In genomic region chr2:64456298-64456697, GRCh38 we compare ENCODE assay signal across 24 cellular contexts. TPM values are rescaled to one million over a fixed set of nuclear protein-coding genes. Genes with fewer than 3 reads are reported as not detected.
DNase-seq lines count a peak whose midpoint lies in the region; ATAC-seq and TF ChIP-seq lines count a peak whose summit lies in the region.
"Had no signal": no experiment of that assay in that cellular context is flagged by ENCODE, and none has a peak within 500 bp of the region (broad histone marks: within the 10 kb centered on the region; RNA-seq: fewer than 3 reads in every experiment).

No MANE protein-coding gene starts in this region.

- peaks cover 27% of the 10 kb centered on the region for H3K27me3 Mint-ChIP-seq in endodermal cell (ENCODE audit: insufficient read depth)
- H3K27me3 Mint-ChIP-seq in nephron progenitor cell (ENCODE audit: low read depth, poor library complexity): peaks cover 4% of the 10 kb centered on the region

- H3K36me3 Mint-ChIP-seq in endodermal cell (ENCODE audit: low read depth) (peaks cover 26% of the 10 kb centered on the region), nephron progenitor cell (ENCODE audit: low read depth) (peaks cover 39% of the 10 kb centered on the region)

- H3K4me1 Mint-ChIP-seq in endodermal cell (peaks cover 40% of the 10 kb centered on the region), nephron progenitor cell (peaks cover 53% of the 10 kb centered on the region)

- TF ChIP-seq CTCF in endodermal cell (conservative IDR thresholded peaks at IDR 0.05) (no peak), nephron progenitor cell (IDR thresholded peaks at IDR 0.05) (no peak)

- H3K4me3 Mint-ChIP-seq in endodermal cell (peak overlapping the region; percentile 74), nephron progenitor cell (peak overlapping the region; percentile 96)
- H3K4me3 Mint-ChIP-seq: activated CD4-positive, alpha-beta T cell treated with anti-CD3 and anti-CD28 coated beads, Interleukin-2, amount 10 ng/mL, durations not matched to agents 24 days and 14 days had no signal

- DNase-seq in left ventricle myocardium superior (peak; percentile 40), cardiac septum (ENCODE audit: low spot score) (no peak), endodermal cell (no peak), nephron progenitor cell (no peak), NCI-H748 treated with DMSO at 0.1 percent for 48 hours (lab: John Stamatoyannopoulos, UW) (no peak), NCI-H1436 (lab: John Stamatoyannopoulos, UW) (no peak), NCI-H128 (lab: John Stamatoyannopoulos, UW; ENCODE audit: unreplicated experiment) (no peak)
- DNase-seq in activated naive CD4-positive, alpha-beta T cell (lab: John Stamatoyannopoulos, UW): no peak
- DNase-seq: activated CD4-positive, alpha-beta T cell treated with anti-CD3 and anti-CD28 coated beads, Interleukin-2, amount 10 ng/mL, durations not matched to agents 24 days and 14 days; activated gamma-delta T cell treated with Interleukin-2 at 50 U/mL for 16 hours; activated T-cell treated with anti-CD3 and anti-CD28 coated beads, Interleukin-2, amount 50 U/mL, for 4 hours; Calu3; effector memory CD4-positive, alpha-beta T cell; mesendoderm; NCI-H146; NCI-H2171; NCI-H524 treated with DMSO at 0.1 percent for 48 hours; SIG-M5; small intestine; WERI-Rb-1 had no signal

- H3K27ac ChIP-seq in endodermal cell (ENCODE audit: low read depth, low read length): no peak overlapping the region
- H3K27ac ChIP-seq: A549, WERI-Rb-1 had no signal

- H3K27ac Mint-ChIP-seq in endodermal cell (no peak overlapping the region), nephron progenitor cell (no peak overlapping the region)
- H3K27ac Mint-ChIP-seq: activated CD4-positive, alpha-beta T cell treated with anti-CD3 and anti-CD28 coated beads, Interleukin-2, amount 10 ng/mL, durations not matched to agents 24 days and 14 days; stimulated activated naive CD8-positive, alpha-beta T cell treated with anti-CD3 and anti-CD28 coated beads, Interleukin-15, Interleukin-2, amounts not matched to agents 100 ng/mL and 50 ng/mL, for 24 hours had no signal

- no peak overlapping the region for H3K4me3 ChIP-seq in endodermal cell (ENCODE audit: low read length)
- H3K4me3 ChIP-seq: A549, thoracic aorta had no signal

- no peaks in the 10 kb centered on the region for H3K9me3 ChIP-seq in endodermal cell (ENCODE audit: control insufficient read depth, low read length)
- H3K9me3 ChIP-seq: A549, heart left ventricle, thoracic aorta had no signal

- no peak for ATAC-seq in left ventricle myocardium superior
- ATAC-seq: A549; activated T-cell treated with anti-CD3 and anti-CD28 coated beads, Interleukin-2, amount 50 U/mL, for 4 hours had no signal

- no peak overlapping the region for H3K9ac ChIP-seq in endodermal cell (ENCODE audit: extremely low read depth, low read length, poor library complexity, severe bottlenecking)

- peaks cover 15% of the 10 kb centered on the region for H3K4me1 ChIP-seq in endodermal cell (ENCODE audit: control insufficient read depth, insufficient read depth, low read length)

- intact Hi-C loops in left ventricle myocardium superior (cut with micrococcal nuclease) (no loop called here), cardiac septum (cut with DNase I) (no loop called here)

- H3K27me3 ChIP-seq in endodermal cell (ENCODE audit: control insufficient read depth, insufficient read depth, low read length, poor library complexity, severe bottlenecking): peaks cover 20% of the 10 kb centered on the region

- 95 to 100% methylated on average over 2 to 6 of the region's 6 CpGs for WGBS in endodermal cell (ENCODE audit: insufficient coverage in 1 of 2, insufficient read length in 1 of 2), 2 experiments

- peaks cover 31% of the 10 kb centered on the region for H3K36me3 ChIP-seq in endodermal cell (ENCODE audit: control insufficient read depth, insufficient read depth, low read length)

- H3K9me3 Mint-ChIP-seq in endodermal cell (no peaks in the 10 kb centered on the region), nephron progenitor cell (no peaks in the 10 kb centered on the region)
- H3K9me3 Mint-ChIP-seq: activated CD4-positive, alpha-beta T cell treated with anti-CD3 and anti-CD28 coated beads, Interleukin-2, amount 10 ng/mL, durations not matched to agents 24 days and 14 days; activated T-cell treated with anti-CD3 and anti-CD28 coated beads, Interleukin-2, amount 50 U/mL, for 4 hours; stimulated activated naive CD8-positive, alpha-beta T cell treated with anti-CD3 and anti-CD28 coated beads, Interleukin-15, Interleukin-2, amounts not matched to agents 100 ng/mL and 50 ng/mL, for 24 hours had no signal

RNA-seq across cellular contexts. Expression of gene LGALSL, which starts 2.3 kb away (rescaled TPM):
- total RNA-seq in left ventricle myocardium superior: 5.8 TPM
- 13.1 TPM for total RNA-seq in cardiac septum
- 10 to 100 TPM; 22.5 to 41.7 TPM for total RNA-seq in endodermal cell
- 23.1 TPM for polyA plus RNA-seq in endodermal cell (2013, experiment 1 of 2)
- polyA plus RNA-seq in endodermal cell (2013, experiment 2 of 2): 23.8 TPM
